Comparison of ENCODE assay signal across 8 cellular contexts in genomic region chr16:48384982-48385271, GRCh38. TPM values are rescaled to one million over a fixed set of nuclear protein-coding genes. Genes with fewer than 3 reads are reported as not detected.
DNase-seq lines count a peak whose midpoint lies in the region; ATAC-seq and TF ChIP-seq lines count a peak whose summit lies in the region.

No MANE protein-coding gene starts in this region.

- H3K9me3 Mint-ChIP-seq in type B pancreatic cell, result peaks cover 8% of the 10 kb centered on the region

- no peaks in the 10 kb centered on the region for H3K27me3 Mint-ChIP-seq in type B pancreatic cell

- ATAC-seq in GM19463 (IDR thresholded peaks at IDR 0.05; ENCODE audit: unreplicated experiment) (peak; percentile 56), HG03460 (IDR thresholded peaks at IDR 0.05; ENCODE audit: unreplicated experiment) (peak; percentile 39), left lung (peak; percentile 39)

- POLR2A ChIA-PET in GM10248 (lab: Yijun Ruan, JAX), result interaction anchor here (0.9 to 1.4 kb wide), 3 partner anchors 19 to 238 kb away, joined by 3 to 8 read pairs (median 7); no protein-coding TSS in a partner anchor

- H3K36me3 ChIP-seq in left lung (no peaks in the 10 kb centered on the region), transverse colon (no peaks in the 10 kb centered on the region)

- DNase-seq in GM10248 (ENCODE audit: extremely low spot score) (peak; percentile 70), astrocyte of the cerebellum (ENCODE audit: low read depth) (no peak), left lung (no peak), transverse colon (no peak), SKM-1 (lab: John Stamatoyannopoulos, UW; ENCODE audit: unreplicated experiment) (no peak), type B pancreatic cell (ENCODE audit: extremely low spot score, unreplicated experiment) (no peak)

- H3K27ac ChIP-seq in left lung (peak overlapping the region; percentile 95 to 99), transverse colon (peak overlapping the region; percentile 97 to 100 (median 100))

- TF ChIP-seq EP300 in transverse colon (IDR thresholded peaks at IDR 0.05; ENCODE audit: low read depth), result no peak

- no peak overlapping the region for H3K27ac Mint-ChIP-seq in type B pancreatic cell

- intact Hi-C loops in left lung (cut with DNase I), result no loop called here
- intact Hi-C loops in transverse colon (cut with DNase I; ENCODE audit: low total_unique reads), result loop anchor here (10.0 kb wide), 1 partner anchor 240 kb away; no protein-coding TSS in a partner anchor

- no peaks in the 10 kb centered on the region for H3K27me3 ChIP-seq in left lung
- H3K27me3 ChIP-seq in transverse colon, result no peaks in the 10 kb centered on the region

- H3K4me3 ChIP-seq in astrocyte of the cerebellum (ENCODE audit: low read depth, low read length), result peak overlapping the region; percentile 66
- peak overlapping the region; percentile 68 to 74 for H3K4me3 ChIP-seq in left lung
- H3K4me3 ChIP-seq in transverse colon, result peak overlapping the region; percentile 87 to 99 (median 97)

- peaks cover 8 to 52% of the 10 kb centered on the region in 2 donors for H3K4me1 ChIP-seq in left lung
- H3K4me1 ChIP-seq in transverse colon, result peaks cover 0 to 44% (median 26%) of the 10 kb centered on the region in 4 donors

- in situ Hi-C loops in astrocyte of the cerebellum (cut with HindIII; ENCODE audit: low sequenced_read_pairs), result loop anchor here (10.0 kb wide), 1 partner anchor 60 kb away; no protein-coding TSS in a partner anchor
- in situ Hi-C loops in transverse colon (cut with MboI; ENCODE audit: low pct_ligation_motif_present in 1 of 4, low pct_unique_long_range_greater_than_20kb in 1 of 4, low sequenced_read_pairs in 3 of 4), result loop anchor here in 1 of 4 donors (25.0 kb wide), 1 partner anchor 227 kb away; the partner anchor contains the start of gene N4BP1

- no peak for TF ChIP-seq CTCF in GM10248 (IDR thresholded peaks at IDR 0.05; ENCODE audit: control extremely low read depth, extremely low read depth, low read depth, missing control alignments)
- TF ChIP-seq CTCF in astrocyte of the cerebellum (IDR thresholded peaks at IDR 0.05; ENCODE audit: low read depth, low read length, missing control alignments), result no peak
- TF ChIP-seq CTCF in left lung (IDR thresholded peaks at IDR 0.05), result no peak
- no peak for TF ChIP-seq CTCF in transverse colon (IDR thresholded peaks at IDR 0.05)
- no peak for TF ChIP-seq CTCF in type B pancreatic cell (conservative IDR thresholded peaks at IDR 0.05)

- H3K4me3 Mint-ChIP-seq in type B pancreatic cell, result no peak overlapping the region

- 1% methylated on average over 30 of the region's 42 CpGs; no CpG with 5 or more reads in 1 of the 2 donors for WGBS in transverse colon (ENCODE audit: low coverage in 1 of 2), 2 donors

- peaks cover 7% of the 10 kb centered on the region for H3K36me3 Mint-ChIP-seq in type B pancreatic cell

- no peak for TF ChIP-seq POLR2A in transverse colon (IDR thresholded peaks at IDR 0.05)

- no peaks in the 10 kb centered on the region for H3K9me3 ChIP-seq in left lung
- H3K9me3 ChIP-seq in transverse colon, result no peaks in the 10 kb centered on the region

- H3K4me1 Mint-ChIP-seq in type B pancreatic cell (ENCODE audit: unreplicated experiment), result peaks cover 25% of the 10 kb centered on the region

- CTCF ChIA-PET in GM10248 (lab: Yijun Ruan, JAX), result interaction anchor here (0.9 to 2.8 kb wide), 10 partner anchors 9 to 238 kb away, joined by 3 to 15 read pairs (median 5); no protein-coding TSS in a partner anchor

RNA-seq across cellular contexts. Expression of gene SIAH1, which starts 0.3 kb away (rescaled TPM):
- total RNA-seq in left lung, result 10 to 100 TPM; 18.9 to 21.9 TPM
- total RNA-seq in transverse colon, result 10 to 100 TPM; 15.1 to 45.9 (median 27.8) TPM
- 23.3 and 26.8 TPM in 2 replicates for total RNA-seq in type B pancreatic cell (ENCODE audit: low replicate concordance)
